1 cellular context compared by ENCODE assay signal in the genomic region with DNA sequence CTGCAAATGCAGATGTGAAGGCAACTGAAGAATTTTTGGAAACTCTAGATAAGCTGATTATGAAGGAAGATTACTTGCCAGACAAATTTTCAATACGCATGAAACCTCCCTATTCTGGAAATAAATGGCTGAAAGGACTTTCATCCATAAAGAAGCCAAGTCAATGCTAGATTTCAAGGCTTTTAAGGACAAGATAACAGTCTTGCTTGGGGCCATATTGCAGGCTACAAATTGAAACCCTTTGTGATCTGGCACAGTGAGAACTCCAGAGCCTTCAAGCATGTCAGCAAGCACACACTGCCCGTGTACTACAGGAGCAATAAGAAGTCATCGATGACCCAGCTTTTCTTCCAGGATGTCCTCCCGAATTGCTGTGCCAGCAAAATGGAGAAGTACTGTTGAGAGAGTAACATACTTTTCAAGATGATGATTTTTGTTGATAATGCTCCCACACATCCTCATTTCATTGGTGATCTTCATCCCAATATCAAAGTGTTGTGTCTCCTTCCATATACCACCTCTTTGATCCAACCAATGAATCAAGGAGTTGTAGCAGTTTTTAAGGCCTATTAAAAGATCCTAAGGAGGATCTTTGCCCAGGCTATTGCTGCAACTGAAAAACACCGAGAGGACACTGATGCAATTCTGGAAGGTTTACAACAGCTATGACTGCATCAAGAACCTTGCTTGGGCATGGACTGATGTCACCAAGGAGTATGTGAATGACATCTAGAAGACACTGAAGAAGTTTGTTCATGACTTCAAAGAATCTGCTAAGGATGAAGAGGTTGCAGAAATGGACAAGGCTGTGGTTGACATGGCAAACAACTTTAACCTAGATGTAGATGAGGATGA.
TF ChIP-seq lines count a peak whose summit lies in the region.

No MANE protein-coding gene starts in this region.

TF ChIP-seq in HepG2, 621 proteins besides CTCF, POLR2A, EP300 and RAD21:
- no peak for TF ChIP-seq HNF4A (CRISPR knock-in tag; IDR thresholded peaks at IDR 0.05)
- TF ChIP-seq MAFF (IDR thresholded peaks at IDR 0.05; ENCODE audit: low read depth, low read length): peak; percentile 66
- TF ChIP-seq MAFK (conservative IDR thresholded peaks at IDR 0.05 in 1 of 2, IDR thresholded peaks at IDR 0.05 in 1 of 2; ENCODE audit: low read length in 2 of 2): peak; percentile 48 to 73; a peak in 3 of 4 replicates
